In the genomic region with DNA sequence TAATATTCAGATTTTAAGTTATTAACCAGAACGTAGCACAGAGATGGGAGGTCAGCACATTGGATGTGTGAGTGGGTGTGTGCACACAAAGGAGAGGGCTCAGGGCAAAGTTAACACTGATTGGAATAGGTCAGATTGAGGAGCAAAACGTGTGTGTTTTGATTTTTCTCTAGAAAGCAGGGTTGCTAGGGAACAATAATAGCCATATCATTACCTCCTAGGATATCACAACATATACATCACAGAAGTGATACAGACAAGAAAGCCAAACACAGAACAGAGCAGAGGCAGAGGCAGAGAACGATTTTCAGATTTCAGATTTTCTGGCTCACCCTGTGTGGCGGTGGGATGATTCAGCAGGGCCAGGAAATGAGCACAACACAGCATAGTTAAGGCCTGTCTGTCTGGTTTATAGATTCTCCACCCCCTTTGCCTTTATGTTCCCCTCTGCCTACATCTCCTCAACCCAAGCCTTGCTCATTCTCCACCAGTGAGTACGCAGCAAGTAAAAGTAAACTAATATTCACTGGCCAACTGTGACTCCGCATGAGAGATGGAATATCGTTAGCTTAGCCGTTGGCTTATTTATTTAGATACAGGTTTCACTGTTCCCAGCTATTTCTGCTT, we compare ENCODE assay signal across 9 cellular contexts.
DNase-seq lines count a peak whose midpoint lies in the region; ATAC-seq and TF ChIP-seq lines count a peak whose summit lies in the region.
"Had no signal": no experiment of that assay in that cellular context is flagged by ENCODE, and none has a peak within 500 bp of the region (broad histone marks: within the 10 kb centered on the region; RNA-seq: fewer than 3 reads in every experiment).

No MANE protein-coding gene starts in this region.

- H3K4me1 ChIP-seq in ovary (ENCODE audit: insufficient read depth), result no peaks in the 10 kb centered on the region

- peak overlapping the region; percentile 62 for H3K27ac Mint-ChIP-seq in T-helper 17 cell

- 53 to 75% (median 56%) methylated on average over 8 of the region's 8 CpGs for whole genome bisulfite sequencing in ovary, 3 donors

- no peak overlapping the region for H3K4me3 ChIP-seq in ovary

- no peak for TF ChIP-seq CTCF in ovary (IDR thresholded peaks at IDR 0.05)

- H3K4me3 Mint-ChIP-seq in T-helper 17 cell, result no peak overlapping the region

- no peaks in the 10 kb centered on the region for H3K27me3 ChIP-seq in ovary

- TF ChIP-seq EP300 in ovary (IDR thresholded peaks at IDR 0.05), result no peak

- no peaks in the 10 kb centered on the region for H3K36me3 Mint-ChIP-seq in T-helper 17 cell (ENCODE audit: low read depth)

- DNase-seq in activated naive CD4-positive, alpha-beta T cell treated with Interleukin-2 at 50 U/mL for 16 hours, result peak; percentile 27
- no peak for DNase-seq in activated naive CD4-positive, alpha-beta T cell treated with anti-CD3 and anti-CD28 coated beads, Interleukin-2, amount 50 U/mL, for 16 hours
- DNase-seq in T-helper 17 cell (no peak), glomerular visceral epithelial cell (ENCODE audit: extremely low spot score) (peak; percentile 71), stromal cell of bone marrow (ENCODE audit: low read depth) (peak; percentile 79), ovary (no peak)
- DNase-seq: NCI-H1930 had no signal

- H3K27me3 Mint-ChIP-seq in T-helper 17 cell, result no peaks in the 10 kb centered on the region

- H3K36me3 ChIP-seq in ovary, result no peaks in the 10 kb centered on the region

- peaks cover 13% of the 10 kb centered on the region for H3K4me1 Mint-ChIP-seq in T-helper 17 cell

- TF ChIP-seq POLR2A in ovary (IDR thresholded peaks at IDR 0.05), result no peak

- peak; percentile 50 for ATAC-seq in T-helper 17 cell
- ATAC-seq in HG03175 (IDR thresholded peaks at IDR 0.05; ENCODE audit: unreplicated experiment), result no peak
- ATAC-seq in HG03139 (IDR thresholded peaks at IDR 0.05; ENCODE audit: unreplicated experiment), result no peak

- H3K9me3 ChIP-seq in T-helper 17 cell (ENCODE audit: control insufficient read depth, low read length, poor library complexity, severe bottlenecking) (no peaks in the 10 kb centered on the region), ovary (no peaks in the 10 kb centered on the region)

- no peak overlapping the region for H3K27ac ChIP-seq in ovary

- intact Hi-C loops in ovary (cut with DNase I), result no loop called here

Comparison
In these comparisons a context has a peak if more than half of its experiments do, and no peak if none do; other contexts are left out.
1. DNase-seq: peak in activated naive CD4-positive, alpha-beta T cell treated with Interleukin-2 at 50 U/mL for 16 hours (single experiment), glomerular visceral epithelial cell (single experiment) and stromal cell of bone marrow (single experiment); none in activated naive CD4-positive, alpha-beta T cell treated with anti-CD3 and anti-CD28 coated beads, Interleukin-2, amount 50 U/mL, for 16 hours (single experiment), T-helper 17 cell (0 of 3) and ovary (0 of 5).